ENCODE assay signal across 15 cellular contexts in genomic region chr3:123808812-123809211, GRCh38.
"Had no signal": no experiment of that assay in that cellular context is flagged by ENCODE, and none has a peak within 500 bp of the region (broad histone marks: within the 10 kb centered on the region; RNA-seq: fewer than 3 reads in every experiment).

No MANE protein-coding gene starts in this region.

- H3K9me3 ChIP-seq: heart right ventricle, ovary had no signal

- ATAC-seq: left ventricle myocardium superior; natural killer cell treated with Interleukin-12 subunit alpha and Interleukin-12 subunit beta and Interleukin-15 and Interleukin-18, amount 100 ng/mL, for 72 hours; right cardiac atrium had no signal

- H3K4me2 ChIP-seq: neural progenitor cell, smooth muscle cell had no signal

- DNase-seq: erythroblast; foreskin keratinocyte; heart right ventricle; hypothalamus; left ventricle myocardium superior; nucleus accumbens; ovary; right cardiac atrium; stimulated activated CD4-positive, alpha-beta T cell treated with anti-CD3 and anti-CD28 coated beads, Interleukin-2, amount 100 ng/mL, for 48 hours; stimulated activated naive CD4-positive, alpha-beta T cell treated with Interleukin-2 at 50 U/mL for 16 hours; trophoblast cell had no signal

- H3K4me1 ChIP-seq: neural progenitor cell had no signal

- H3K4me3 ChIP-seq: heart right ventricle, neural progenitor cell, ovary, smooth muscle cell had no signal

- H2AFZ ChIP-seq: neural progenitor cell had no signal

- H3K9ac ChIP-seq: neural progenitor cell had no signal

- H3K27ac ChIP-seq: foreskin keratinocyte, heart right ventricle, neural progenitor cell, ovary had no signal

- H3K27me3 ChIP-seq: foreskin keratinocyte, heart right ventricle, neural progenitor cell, ovary had no signal

- H3K36me3 ChIP-seq: heart right ventricle, neural progenitor cell, ovary had no signal

- FAIRE-seq: islet of Langerhans had no signal
